9 cellular contexts compared by ENCODE assay signal in genomic region chr19:54272187-54272586, GRCh38. TPM values are rescaled to one million over a fixed set of nuclear protein-coding genes. Genes with fewer than 3 reads are reported as not detected.
"Had no signal": no experiment of that assay in that cellular context is flagged by ENCODE, and none has a peak within 500 bp of the region (broad histone marks: within the 10 kb centered on the region; RNA-seq: fewer than 3 reads in every experiment).

No MANE protein-coding gene starts in this region.

RNA-seq across cellular contexts. Expression of gene LILRB2, which starts 8.7 kb away (rescaled TPM):
- total RNA-seq: activated CD4-positive, alpha-beta T cell treated with anti-CD3 and anti-CD28 coated beads for 36 hours; activated CD4-positive, alpha-beta T cell treated with anti-CD3 and anti-CD28 coated beads, Interleukin-2, amount 10 ng/mL, durations not matched to agents 7 days and 5 days; activated CD8-positive, alpha-beta T cell treated with anti-CD3 and anti-CD28 coated beads, Interleukin-2, amount 10 ng/mL, durations not matched to agents 7 days and 5 days; activated naive CD4-positive, alpha-beta T cell treated with anti-CD3 and anti-CD28 coated beads for 36 hours; activated T-cell treated with anti-CD3 and anti-CD28 coated beads, Interleukin-2, amount 50 U/mL, for 4 hours; activated T-helper 1 cell treated with anti-CD3 and anti-CD28 coated beads, Interleukin-12 subunit alpha, Interleukin-12 subunit beta, Interleukin-2, Interleukin-4 antibody, amounts not matched to agents 30 ng/mL and 10 ng/mL and 1 ng/mL, durations not matched to agents 14 hours and 24 hours and 36 hours; SJCRH30; T-helper 1 cell treated with Interleukin-12 subunit alpha and Interleukin-12 subunit beta and Interleukin-4 antibody, amounts not matched to agents 30 ng/mL and 1 ng/mL, for 36 hours; T-helper 2 cell treated with Interferon-gamma antibody and Interleukin-4, amounts not matched to agents 100 ng/mL and 5 ng/mL, for 36 hours had no signal

RNA-seq across cellular contexts. Expression of gene LILRB5, which starts 15.1 kb away (rescaled TPM):
- total RNA-seq: activated CD4-positive, alpha-beta T cell treated with anti-CD3 and anti-CD28 coated beads for 36 hours; activated CD4-positive, alpha-beta T cell treated with anti-CD3 and anti-CD28 coated beads, Interleukin-2, amount 10 ng/mL, durations not matched to agents 7 days and 5 days; activated CD8-positive, alpha-beta T cell treated with anti-CD3 and anti-CD28 coated beads, Interleukin-2, amount 10 ng/mL, durations not matched to agents 7 days and 5 days; activated naive CD4-positive, alpha-beta T cell treated with anti-CD3 and anti-CD28 coated beads for 36 hours; activated T-cell treated with anti-CD3 and anti-CD28 coated beads, Interleukin-2, amount 50 U/mL, for 4 hours; activated T-helper 1 cell treated with anti-CD3 and anti-CD28 coated beads, Interleukin-12 subunit alpha, Interleukin-12 subunit beta, Interleukin-2, Interleukin-4 antibody, amounts not matched to agents 30 ng/mL and 10 ng/mL and 1 ng/mL, durations not matched to agents 14 hours and 24 hours and 36 hours; T-helper 1 cell treated with Interleukin-12 subunit alpha and Interleukin-12 subunit beta and Interleukin-4 antibody, amounts not matched to agents 30 ng/mL and 1 ng/mL, for 36 hours; T-helper 2 cell treated with Interferon-gamma antibody and Interleukin-4, amounts not matched to agents 100 ng/mL and 5 ng/mL, for 36 hours had no signal

RNA-seq across cellular contexts. Expression of gene LILRA6, which starts 29.6 kb away (rescaled TPM):
- total RNA-seq: activated CD4-positive, alpha-beta T cell treated with anti-CD3 and anti-CD28 coated beads for 36 hours; activated naive CD4-positive, alpha-beta T cell treated with anti-CD3 and anti-CD28 coated beads for 36 hours; activated T-cell treated with anti-CD3 and anti-CD28 coated beads, Interleukin-2, amount 50 U/mL, for 4 hours; SJCRH30 had no signal

RNA-seq across cellular contexts. Expression of gene LILRA5, which starts 40.8 kb away (rescaled TPM):
- total RNA-seq: activated CD4-positive, alpha-beta T cell treated with anti-CD3 and anti-CD28 coated beads for 36 hours; activated CD4-positive, alpha-beta T cell treated with anti-CD3 and anti-CD28 coated beads, Interleukin-2, amount 10 ng/mL, durations not matched to agents 7 days and 5 days; activated CD8-positive, alpha-beta T cell treated with anti-CD3 and anti-CD28 coated beads, Interleukin-2, amount 10 ng/mL, durations not matched to agents 7 days and 5 days; activated naive CD4-positive, alpha-beta T cell treated with anti-CD3 and anti-CD28 coated beads for 36 hours; activated T-cell treated with anti-CD3 and anti-CD28 coated beads, Interleukin-2, amount 50 U/mL, for 4 hours; activated T-helper 1 cell treated with anti-CD3 and anti-CD28 coated beads, Interleukin-12 subunit alpha, Interleukin-12 subunit beta, Interleukin-2, Interleukin-4 antibody, amounts not matched to agents 30 ng/mL and 10 ng/mL and 1 ng/mL, durations not matched to agents 14 hours and 24 hours and 36 hours; SJCRH30; T-helper 1 cell treated with Interleukin-12 subunit alpha and Interleukin-12 subunit beta and Interleukin-4 antibody, amounts not matched to agents 30 ng/mL and 1 ng/mL, for 36 hours; T-helper 2 cell treated with Interferon-gamma antibody and Interleukin-4, amounts not matched to agents 100 ng/mL and 5 ng/mL, for 36 hours had no signal

RNA-seq across cellular contexts. Expression of gene LILRB3, which starts 49.4 kb away (rescaled TPM):
- total RNA-seq: activated CD4-positive, alpha-beta T cell treated with anti-CD3 and anti-CD28 coated beads for 36 hours; activated naive CD4-positive, alpha-beta T cell treated with anti-CD3 and anti-CD28 coated beads for 36 hours; activated T-cell treated with anti-CD3 and anti-CD28 coated beads, Interleukin-2, amount 50 U/mL, for 4 hours had no signal
